Comparison of ENCODE assay signal across 8 cellular contexts in the genomic region with DNA sequence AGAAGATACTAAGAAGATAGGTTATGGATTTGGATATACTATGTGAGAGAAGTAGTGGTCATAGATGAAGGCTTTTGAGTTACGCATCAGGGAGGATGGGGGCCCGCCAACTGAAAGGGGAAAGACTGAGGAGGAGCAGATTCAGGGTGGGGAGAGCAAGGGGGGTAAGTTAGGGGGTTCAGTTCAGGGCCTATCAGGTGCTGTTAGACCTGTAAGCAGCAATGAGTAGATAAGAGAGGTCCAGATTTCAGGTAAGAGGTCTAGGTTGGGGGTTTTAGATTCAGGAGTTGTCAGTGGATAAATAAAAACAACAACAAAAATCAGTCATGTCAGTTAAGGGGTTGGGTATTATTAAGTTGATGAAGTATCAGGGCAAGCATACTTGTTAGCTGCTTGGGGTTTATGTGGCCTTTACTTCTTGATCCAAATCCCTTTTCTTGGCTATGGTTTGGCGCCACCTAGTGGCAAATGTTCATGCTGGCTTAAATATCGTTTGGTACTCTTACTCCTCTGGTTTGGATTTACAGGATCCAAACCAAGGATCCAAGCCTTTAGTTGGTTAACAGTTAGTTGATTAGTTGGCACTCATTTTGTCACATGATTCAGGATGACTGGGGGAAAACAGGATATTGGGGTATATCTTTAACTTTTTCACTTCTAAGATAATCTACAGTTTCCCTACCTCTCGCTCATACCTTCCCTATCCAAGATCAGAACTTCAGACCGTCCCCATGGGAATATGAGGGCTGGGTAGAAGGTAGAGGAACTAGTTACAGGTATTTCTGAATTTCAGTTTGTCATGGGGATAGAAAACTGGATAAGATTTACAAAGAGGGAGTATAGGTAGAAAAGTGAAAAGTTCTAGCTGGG.
DNase-seq lines count a peak whose midpoint lies in the region; ATAC-seq and TF ChIP-seq lines count a peak whose summit lies in the region.

No MANE protein-coding gene starts in this region.

- H3K4me3 ChIP-seq in gastroesophageal sphincter (no peak overlapping the region), thyroid gland (replicated peaks in 1 of 3) (no peak overlapping the region)

- H3K4me1 ChIP-seq in gastroesophageal sphincter (peaks cover 0 to 8% (median 0%) of the 10 kb centered on the region in 3 donors), thyroid gland (no peaks in the 10 kb centered on the region)

- H3K27ac Mint-ChIP-seq in osteocyte (ENCODE audit: unreplicated experiment), result no peak overlapping the region

- no peak for TF ChIP-seq POLR2A in gastroesophageal sphincter (IDR thresholded peaks at IDR 0.05)
- TF ChIP-seq POLR2A in thyroid gland (IDR thresholded peaks at IDR 0.05), result no peak

- peak; percentile 42 for DNase-seq in GM04503 (ENCODE audit: low read depth)
- DNase-seq in MV-4-11 (lab: John Stamatoyannopoulos, UW), result peak; percentile 76
- peak; percentile 82 for DNase-seq in SK-MEL-5 (ENCODE audit: low read depth, low spot score)
- DNase-seq in activated gamma-delta T cell treated with anti-CD3 and anti-CD28 coated beads, Interleukin-2, amount 50 U/mL, for 16 hours (ENCODE audit: low read depth), result peak; percentile 81
- peak; percentile 89 for DNase-seq in osteocyte (ENCODE audit: extremely low spot score, unreplicated experiment)
- DNase-seq in thyroid gland, result peak; percentile 85 to 91

- H3K4me1 Mint-ChIP-seq in osteocyte (ENCODE audit: unreplicated experiment), result peaks cover 8% of the 10 kb centered on the region

- TF ChIP-seq CTCF in gastroesophageal sphincter (IDR thresholded peaks at IDR 0.05) (peak; percentile 86 to 96 (median 90)), osteocyte (IDR thresholded peaks at IDR 0.05) (peak; percentile 88), thyroid gland (IDR thresholded peaks at IDR 0.05) (peak; percentile 84 to 96 (median 86))

- no peak overlapping the region for H3K27ac ChIP-seq in gastroesophageal sphincter
- no peak overlapping the region for H3K27ac ChIP-seq in thyroid gland

- TF ChIP-seq EP300 in gastroesophageal sphincter (IDR thresholded peaks at IDR 0.05), result no peak

- no peaks in the 10 kb centered on the region for H3K9me3 ChIP-seq in gastroesophageal sphincter
- no peaks in the 10 kb centered on the region for H3K9me3 ChIP-seq in thyroid gland

- ATAC-seq in gastroesophageal sphincter (peak; percentile 73), GM18498 (IDR thresholded peaks at IDR 0.05; ENCODE audit: unreplicated experiment) (no peak)

- no peaks in the 10 kb centered on the region for H3K9me3 Mint-ChIP-seq in osteocyte (ENCODE audit: unreplicated experiment)

- intact Hi-C loops in thyroid gland (cut with DNase I), result loop anchor here (5.0 to 10.0 kb wide), 2 partner anchors 65 to 348 kb away; a partner anchor contains a TSS

- no peaks in the 10 kb centered on the region for H3K27me3 Mint-ChIP-seq in osteocyte (ENCODE audit: unreplicated experiment)

- peaks cover 13% of the 10 kb centered on the region for H3K36me3 Mint-ChIP-seq in osteocyte (ENCODE audit: unreplicated experiment)

- WGBS in gastroesophageal sphincter (ENCODE audit: low coverage in 1 of 2), 2 donors, result 50 to 54% methylated on average over 2 to 6 of the region's 6 CpGs
- 57 to 60% methylated on average over 6 of the region's 6 CpGs for WGBS in thyroid gland, 2 donors

- no peak overlapping the region for H3K4me3 Mint-ChIP-seq in osteocyte (ENCODE audit: unreplicated experiment)

- in situ Hi-C loops in SK-MEL-5 (cut with HindIII; ENCODE audit: low pct_unique_long_range_greater_than_20kb, low sequenced_read_pairs), result no loop called here

- H3K27me3 ChIP-seq in gastroesophageal sphincter (no peaks in the 10 kb centered on the region), thyroid gland (no peaks in the 10 kb centered on the region)

- H3K36me3 ChIP-seq in gastroesophageal sphincter, result peaks cover 3 to 25% of the 10 kb centered on the region in 2 donors
- H3K36me3 ChIP-seq in thyroid gland, result peaks cover 6 to 7% of the 10 kb centered on the region in 2 donors
